ENCODE assay signal across 1 cellular context in genomic region chr7:71229201-71229600, GRCh38.
A peak's percentile ranks its signal among the peaks of the same experiment; 100 is the strongest.
TF ChIP-seq lines count a peak whose summit lies in the region.

No MANE protein-coding gene starts in this region.

TF ChIP-seq in K562, 482 proteins besides CTCF, POLR2A, EP300 and RAD21 (continued from another document):
- TF ChIP-seq MGA (IDR thresholded peaks at IDR 0.05) (peak; percentile 34; the same call in 1 of the 2 replicates), RFX7 (CRISPR knock-in tag; IDR thresholded peaks at IDR 0.05) (no peak), TGIF2 (CRISPR knock-in tag; IDR thresholded peaks at IDR 0.05) (no peak), POLR2G (IDR thresholded peaks at IDR 0.05; ENCODE audit: low read depth, low read length) (0 out of 2 replicates have a peak, but pooled peaks have one; percentile 13), BRF1 (IDR thresholded peaks at IDR 0.05; ENCODE audit: borderline replicate concordance, extremely low read depth, insufficient read length) (no peak), ZNF408 (CRISPR knock-in tag; IDR thresholded peaks at IDR 0.05; ENCODE audit: low read depth) (no peak), BRD4 (IDR thresholded peaks at IDR 0.05) (no peak), ZNF121 (CRISPR knock-in tag; conservative IDR thresholded peaks at IDR 0.05) (no peak), ZNF584 (CRISPR knock-in tag; IDR thresholded peaks at IDR 0.05; ENCODE audit: low read depth) (peak; percentile 75; the same call in 1 of the 2 replicates), L3MBTL2 (IDR thresholded peaks at IDR 0.05) (peak; percentile 64; the same call in 1 of the 2 replicates), CBX5 (IDR thresholded peaks at IDR 0.05; ENCODE audit: borderline replicate concordance, low read depth) (no peak), DPF2 (IDR thresholded peaks at IDR 0.05) (no peak), ZBTB9 (CRISPR knock-in tag; IDR thresholded peaks at IDR 0.05) (no peak), FOXA3 (CRISPR knock-in tag; conservative IDR thresholded peaks at IDR 0.05 in 1 of 2, IDR thresholded peaks at IDR 0.05 in 1 of 2) (no peak), ZNF175 (CRISPR knock-in tag; IDR thresholded peaks at IDR 0.05; ENCODE audit: low read depth) (0 out of 2 replicates have a peak, but pooled peaks have one; percentile 18), CSDE1 (IDR thresholded peaks at IDR 0.05) (no peak), ARID4B (CRISPR knock-in tag; IDR thresholded peaks at IDR 0.05) (no peak), NFIC (IDR thresholded peaks at IDR 0.05) (peak; percentile 76), RBFOX2 (IDR thresholded peaks at IDR 0.05; ENCODE audit: low read depth, low read length) (peak; percentile 30; the same call in 1 of the 2 replicates), ETV1 (tag; conservative IDR thresholded peaks at IDR 0.05; ENCODE audit: low read depth) (no peak), NFIX (CRISPR knock-in tag; IDR thresholded peaks at IDR 0.05; ENCODE audit: low read depth) (no peak), MYC (IDR thresholded peaks at IDR 0.05; ENCODE audit: low read depth, low read length) (0 out of 2 replicates have a peak, but pooled peaks have one; percentile 14), MYC (CRISPR knock-in tag; IDR thresholded peaks at IDR 0.05; ENCODE audit: borderline replicate concordance, low read depth) (no peak), SREBF1 (IDR thresholded peaks at IDR 0.05; ENCODE audit: borderline replicate concordance, low read depth, low read length) (no peak)
TF ChIP-seq in K562: peak in this region for 9.
